In the genomic region with DNA sequence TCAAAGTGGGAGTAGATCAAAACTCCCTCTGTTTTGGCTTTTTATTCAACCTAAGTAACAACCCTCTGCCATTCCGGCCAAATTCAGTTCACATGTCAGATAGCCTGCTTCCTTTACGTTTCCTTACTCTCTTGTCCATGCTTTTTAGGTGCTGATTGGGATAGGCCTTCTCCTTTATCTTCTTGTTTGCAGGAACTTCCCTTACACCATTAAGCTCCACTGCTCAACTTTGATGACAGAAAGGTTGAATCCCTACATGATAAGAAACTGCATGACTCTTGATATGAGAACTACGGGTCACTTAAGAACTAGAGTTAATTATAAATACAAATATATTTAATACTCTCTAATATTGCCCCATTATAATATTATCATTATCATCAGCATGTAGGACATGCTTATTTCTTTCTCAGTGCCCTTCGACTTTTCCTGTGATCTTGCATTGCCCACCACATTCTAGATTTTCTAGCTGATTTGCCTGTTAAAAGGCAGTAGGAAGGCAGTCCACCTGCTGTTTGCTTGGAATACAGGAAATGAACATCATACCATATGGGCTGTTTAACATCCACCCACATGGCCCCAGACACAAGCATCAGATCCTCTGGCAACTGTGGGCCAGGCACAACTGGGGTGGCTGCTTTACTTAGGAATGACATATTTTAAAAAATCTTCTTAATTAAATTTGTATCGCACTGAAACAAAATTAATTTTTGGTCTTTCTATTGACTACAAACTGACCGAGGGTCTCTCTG, we compare ENCODE assay signal across 16 cellular contexts. TPM values are rescaled to one million over a fixed set of nuclear protein-coding genes. Genes with fewer than 3 reads are reported as not detected.
A peak's percentile ranks its signal among the peaks of the same experiment; 100 is the strongest.
DNase-seq lines count a peak whose midpoint lies in the region; ATAC-seq and TF ChIP-seq lines count a peak whose summit lies in the region.
"Had no signal": no experiment of that assay in that cellular context is flagged by ENCODE, and none has a peak within 500 bp of the region (broad histone marks: within the 10 kb centered on the region; RNA-seq: fewer than 3 reads in every experiment).

No MANE protein-coding gene starts in this region.

- H3K4me3 ChIP-seq in mammary epithelial cell (replicated peaks in 1 of 3; ENCODE audit: insufficient read depth in 1 of 3, low read depth in 2 of 3, low read length in 3 of 3) (no peak overlapping the region), smooth muscle cell (no peak overlapping the region), esophagus muscularis mucosa (no peak overlapping the region)
- H3K4me3 ChIP-seq: BLaER1, SK-N-MC had no signal

- peak; percentile 79 for DNase-seq in DMS 273 (lab: John Stamatoyannopoulos, UW; ENCODE audit: unreplicated experiment)
- peak; percentile 58 for DNase-seq in NCI-H1694 treated with DMSO at 0.1 percent for 48 hours (lab: John Stamatoyannopoulos, UW)
- DNase-seq in mammary epithelial cell: no peak
- no peak for DNase-seq in smooth muscle cell (lab: John Stamatoyannopoulos, UW; ENCODE audit: unreplicated experiment)
- DNase-seq in Right ventricle myocardium inferior (ENCODE audit: missing footprints): no peak
- no peak for DNase-seq in esophagus muscularis mucosa (ENCODE audit: extremely low spot score)
- DNase-seq: activated CD4-positive, alpha-beta T cell treated with anti-CD3 and anti-CD28 coated beads for 4 hours; activated CD8-positive, alpha-beta memory T cell treated with anti-CD3 and anti-CD28 coated beads, Interleukin-2, amount 50 U/mL, for 4 hours; activated naive CD4-positive, alpha-beta T cell; naive thymus-derived CD4-positive, alpha-beta T cell; NCI-H1436; stimulated activated CD4-positive, alpha-beta T cell treated with anti-CD3 and anti-CD28 coated beads, Interleukin-4, amount 100 ng/mL, for 24 hours; T-helper 9 cell had no signal

- H4K20me1 ChIP-seq in mammary epithelial cell (ENCODE audit: insufficient read depth, low read length) (no peaks in the 10 kb centered on the region), smooth muscle cell (ENCODE audit: low read depth) (no peaks in the 10 kb centered on the region)
- H4K20me1 ChIP-seq: BLaER1 had no signal

- H3K27ac ChIP-seq in mammary epithelial cell (ENCODE audit: insufficient read depth, low read depth, low read length): peak overlapping the region; percentile 55
- H3K27ac ChIP-seq in smooth muscle cell (ENCODE audit: low read depth): peak overlapping the region; percentile 68
- H3K27ac ChIP-seq in esophagus muscularis mucosa (replicated peaks in 1 of 4): no peak overlapping the region
- H3K27ac ChIP-seq: BLaER1, SK-N-MC had no signal

- in situ Hi-C loops in mammary epithelial cell (cut with MboI; ENCODE audit: low sequenced_read_pairs in 2 of 2): no loop called here

- ATAC-seq in Right ventricle myocardium inferior: no peak
- no peak for ATAC-seq in activated CD4-positive, CD25-positive, alpha-beta regulatory T cell treated with anti-CD3 and anti-CD28 coated beads, Interleukin-2, amount 50 U/mL, for 24 hours
- ATAC-seq: naive thymus-derived CD4-positive, alpha-beta T cell had no signal

- no peak for TF ChIP-seq POLR2A in esophagus muscularis mucosa (IDR thresholded peaks at IDR 0.05; ENCODE audit: low read depth)

- H3K9me3 ChIP-seq in mammary epithelial cell (replicated peaks; ENCODE audit: insufficient read depth, low read length) (no peaks in the 10 kb centered on the region), smooth muscle cell (replicated peaks; ENCODE audit: low read depth) (no peaks in the 10 kb centered on the region), esophagus muscularis mucosa (no peaks in the 10 kb centered on the region)
- H3K9me3 ChIP-seq: BLaER1 had no signal

- intact Hi-C loops in mammary epithelial cell (cut with micrococcal nuclease) (loop anchor here (2.0 kb wide), 1 partner anchor 61 kb away; no protein-coding TSS in a partner anchor), Right ventricle myocardium inferior (cut with DNase I) (no loop called here), esophagus muscularis mucosa (cut with DNase I) (no loop called here)

- H3K4me1 ChIP-seq in mammary epithelial cell (ENCODE audit: insufficient read depth, low read length) (peaks cover 24% of the 10 kb centered on the region), smooth muscle cell (ENCODE audit: low read depth) (no peaks in the 10 kb centered on the region), esophagus muscularis mucosa (peaks cover 0 to 1% (median under 1%) of the 10 kb centered on the region in 4 donors)
- H3K4me1 ChIP-seq: BLaER1 had no signal

- TF ChIP-seq CTCF in mammary epithelial cell (conservative IDR thresholded peaks at IDR 0.05 in 1 of 2, IDR thresholded peaks at IDR 0.05 in 1 of 2; ENCODE audit: extremely low read depth in 1 of 2, insufficient read depth in 1 of 2, low read depth in 1 of 2, low read length in 2 of 2) (no peak), smooth muscle cell (IDR thresholded peaks at IDR 0.05; ENCODE audit: borderline replicate concordance, insufficient read depth, poor library complexity, severe bottlenecking) (no peak), esophagus muscularis mucosa (IDR thresholded peaks at IDR 0.05) (no peak)

- peak overlapping the region; percentile 39 for H3K4me2 ChIP-seq in mammary epithelial cell (ENCODE audit: insufficient read depth, low read depth, low read length)
- no peak overlapping the region for H3K4me2 ChIP-seq in smooth muscle cell
- H3K4me2 ChIP-seq: BLaER1 had no signal

- no TSS peak for BruUV-seq in mammary epithelial cell (replicated peaks; lab: Mats Ljungman, UMichigan)

- dilution Hi-C loops in mammary epithelial cell (cut with HindIII; ENCODE audit: low sequenced_read_pairs): no loop called here

- no peaks in the 10 kb centered on the region for H3K79me2 ChIP-seq in mammary epithelial cell (ENCODE audit: insufficient read depth, low read length)
- no peaks in the 10 kb centered on the region for H3K79me2 ChIP-seq in smooth muscle cell (ENCODE audit: low read depth)

- no peak for TF ChIP-seq EP300 in esophagus muscularis mucosa (IDR thresholded peaks at IDR 0.05)

- H2AFZ ChIP-seq in mammary epithelial cell (ENCODE audit: low read depth, low read length) (peak overlapping the region; percentile 86), smooth muscle cell (ENCODE audit: low read depth) (no peak overlapping the region)

- no peaks in the 10 kb centered on the region for H3K36me3 ChIP-seq in mammary epithelial cell (ENCODE audit: insufficient read depth, low read length)
- no peaks in the 10 kb centered on the region for H3K36me3 ChIP-seq in smooth muscle cell (ENCODE audit: low read depth)
- H3K36me3 ChIP-seq in esophagus muscularis mucosa: no peaks in the 10 kb centered on the region
- H3K36me3 ChIP-seq: BLaER1 had no signal

- no peaks in the 10 kb centered on the region for H3F3A ChIP-seq in smooth muscle cell (ENCODE audit: low read depth)

- CTCF ChIA-PET in mammary epithelial cell (lab: Charles Lee; ENCODE audit: low non-redundant PET): no interaction called here

- H3K27me3 ChIP-seq in mammary epithelial cell (ENCODE audit: insufficient read depth, low read length) (no peaks in the 10 kb centered on the region), smooth muscle cell (ENCODE audit: low read depth) (no peaks in the 10 kb centered on the region), esophagus muscularis mucosa (no peaks in the 10 kb centered on the region)
- H3K27me3 ChIP-seq: BLaER1 had no signal

- WGBS in mammary epithelial cell (ENCODE audit: low coverage, missing lambda C conversion rate): 56% methylated on average over 6 of the region's 6 CpGs
- 92% methylated on average over 6 of the region's 6 CpGs for WGBS in smooth muscle cell (ENCODE audit: low lambda C conversion rate)
- 93% methylated on average over 6 of the region's 6 CpGs for WGBS in esophagus muscularis mucosa

- H3K9ac ChIP-seq in mammary epithelial cell (ENCODE audit: insufficient read depth, low read length) (no peak overlapping the region), smooth muscle cell (ENCODE audit: low read depth) (no peak overlapping the region)
- H3K9ac ChIP-seq: BLaER1 had no signal

RNA-seq across cellular contexts. Expression of gene CCDC6, which starts 59.7 kb away (rescaled TPM):
- 10 to 100 TPM; 52.4 to 76.0 TPM for total RNA-seq in mammary epithelial cell
- polyA plus RNA-seq in mammary epithelial cell: 31.9 TPM
- polyA minus RNA-seq in mammary epithelial cell: 65.6 TPM
- total RNA-seq in smooth muscle cell: 35.1 and 36.8 TPM in 2 replicates
- 13.7 and 15.3 TPM in 2 replicates for polyA plus RNA-seq in smooth muscle cell
- 16.2 TPM for total RNA-seq in Right ventricle myocardium inferior
- 10 to 100 TPM; 41.4 to 71.0 (median 57.2) TPM for total RNA-seq in esophagus muscularis mucosa

Comparison
In these comparisons a context has a peak if more than half of its experiments do, and no peak if none do; other contexts are left out.
1. DNase-seq: peak in DMS 273 (single experiment) and NCI-H1694 treated with DMSO at 0.1 percent for 48 hours (single experiment); none in mammary epithelial cell (single experiment), smooth muscle cell (single experiment), Right ventricle myocardium inferior (single experiment) and esophagus muscularis mucosa (single experiment).
2. H3K27ac ChIP-seq: peak in mammary epithelial cell (single experiment) and smooth muscle cell (single experiment); none in esophagus muscularis mucosa (0 of 4).